In genomic region chr3:27719306-27720003, GRCh38 we compare ENCODE assay signal across 22 cellular contexts. TPM values are rescaled to one million over a fixed set of nuclear protein-coding genes. Genes with fewer than 3 reads are reported as not detected.
DNase-seq lines count a peak whose midpoint lies in the region; ATAC-seq and TF ChIP-seq lines count a peak whose summit lies in the region.
"Had no signal": no experiment of that assay in that cellular context is flagged by ENCODE, and none has a peak within 500 bp of the region (broad histone marks: within the 10 kb centered on the region; RNA-seq: fewer than 3 reads in every experiment).

No MANE protein-coding gene starts in this region.

- H3K4me3 ChIP-seq in HUES6 (ENCODE audit: low read depth, low read length): peak overlapping the region; percentile 82
- H3K4me3 ChIP-seq: SK-N-MC had no signal

- peaks cover 10% of the 10 kb centered on the region; the same call in 1 of the 2 replicates for H3K36me3 ChIP-seq in HUES6 (ENCODE audit: control insufficient read depth, insufficient read depth, low read length)
- H3K36me3 ChIP-seq: BE2C, brain microvascular endothelial cell had no signal

- peaks cover 99% of the 10 kb centered on the region for H3K27me3 ChIP-seq in HUES6 (ENCODE audit: control insufficient read depth, insufficient read depth, low read length)

- no peak for DNase-seq in T-helper 1 cell
- DNase-seq in natural killer cell treated with Interleukin-12 subunit alpha and Interleukin-12 subunit beta and Interleukin-15 and Interleukin-18, amount 100 ng/mL, for 72 hours (ENCODE audit: low spot score): no peak
- no peak for DNase-seq in HUDEP-2 (lab: John Stamatoyannopoulos, UW; ENCODE audit: unreplicated experiment in 76 of 76)
- no peak for DNase-seq in GM19240 (ENCODE audit: insufficient read length, low spot score)
- DNase-seq in KG1 (lab: John Stamatoyannopoulos, UW): no peak
- DNase-seq: 8988T; activated naive CD8-positive, alpha-beta T cell treated with anti-CD3 and anti-CD28 coated beads, Interleukin-2, amount 10 ng/mL, durations not matched to agents 7 days and 5 days; BE2C; brain microvascular endothelial cell; DMS153; foreskin fibroblast; kidney glomerular epithelial cell; NCI-H1105; NCI-H2081 treated with DMSO at 0.1 percent for 48 hours; stimulated activated CD4-positive, alpha-beta T cell treated with anti-CD3 and anti-CD28 coated beads, Interleukin-2, amount 100 ng/mL, for 48 hours had no signal

- no peak for TF ChIP-seq CTCF in brain (conservative IDR thresholded peaks at IDR 0.05)

- H3K9ac ChIP-seq in HUES6 (ENCODE audit: low read length): peak overlapping the region; percentile 15

- H3K4me3 Mint-ChIP-seq in T-helper 1 cell treated with Interleukin-12 subunit alpha and Interleukin-12 subunit beta and Interleukin-4 antibody, amounts not matched to agents 30 μg/mL and 1 μg/mL, for 36 hours: peak overlapping the region; percentile 65
- H3K4me3 Mint-ChIP-seq in brain: peak overlapping the region in 3 of 5 experiments; percentile 64 to 88 (median 88)
- H3K4me3 Mint-ChIP-seq in natural killer cell treated with Interleukin-12 subunit alpha and Interleukin-12 subunit beta and Interleukin-15 and Interleukin-18, amount 100 ng/mL, for 72 hours: peak overlapping the region; percentile 100

- H3K36me3 Mint-ChIP-seq in T-helper 1 cell treated with Interleukin-12 subunit alpha and Interleukin-12 subunit beta and Interleukin-4 antibody, amounts not matched to agents 30 μg/mL and 1 μg/mL, for 36 hours (ENCODE audit: low read depth): peaks cover 31% of the 10 kb centered on the region
- no peaks in the 10 kb centered on the region for H3K36me3 Mint-ChIP-seq in brain
- H3K36me3 Mint-ChIP-seq in natural killer cell treated with Interleukin-12 subunit alpha and Interleukin-12 subunit beta and Interleukin-15 and Interleukin-18, amount 100 ng/mL, for 72 hours: peaks cover 50% of the 10 kb centered on the region
- H3K36me3 Mint-ChIP-seq: activated naive CD8-positive, alpha-beta T cell treated with anti-CD3 and anti-CD28 coated beads, Interleukin-2, amount 10 ng/mL, durations not matched to agents 7 days and 5 days had no signal

- H3K4me1 Mint-ChIP-seq in T-helper 1 cell treated with Interleukin-12 subunit alpha and Interleukin-12 subunit beta and Interleukin-4 antibody, amounts not matched to agents 30 μg/mL and 1 μg/mL, for 36 hours (ENCODE audit: low read depth): peaks cover 42% of the 10 kb centered on the region
- peaks cover 39% of the 10 kb centered on the region for H3K4me1 Mint-ChIP-seq in brain
- peaks cover 49 to 72% of the 10 kb centered on the region in 2 donors for H3K4me1 Mint-ChIP-seq in natural killer cell treated with Interleukin-12 subunit alpha and Interleukin-12 subunit beta and Interleukin-15 and Interleukin-18, amount 100 ng/mL, for 72 hours (ENCODE audit: low read depth in 2 of 2)

- H3K27ac Mint-ChIP-seq in T-helper 1 cell treated with Interleukin-12 subunit alpha and Interleukin-12 subunit beta and Interleukin-4 antibody, amounts not matched to agents 30 μg/mL and 1 μg/mL, for 36 hours: no peak overlapping the region
- H3K27ac Mint-ChIP-seq in brain: peak overlapping the region in 2 of 5 experiments; percentile 13 to 76
- H3K27ac Mint-ChIP-seq in natural killer cell treated with Interleukin-12 subunit alpha and Interleukin-12 subunit beta and Interleukin-15 and Interleukin-18, amount 100 ng/mL, for 72 hours: peak overlapping the region; percentile 98 to 99
- H3K27ac Mint-ChIP-seq: activated naive CD8-positive, alpha-beta T cell treated with anti-CD3 and anti-CD28 coated beads, Interleukin-2, amount 10 ng/mL, durations not matched to agents 7 days and 5 days; nephron; progenitor cell of endocrine pancreas had no signal

- no peaks in the 10 kb centered on the region for H3K9me3 Mint-ChIP-seq in T-helper 1 cell treated with Interleukin-12 subunit alpha and Interleukin-12 subunit beta and Interleukin-4 antibody, amounts not matched to agents 30 μg/mL and 1 μg/mL, for 36 hours
- peaks cover 0 to 11% (median 5%) of the 10 kb centered on the region in 5 experiments for H3K9me3 Mint-ChIP-seq in brain
- no peaks in the 10 kb centered on the region for H3K9me3 Mint-ChIP-seq in natural killer cell treated with Interleukin-12 subunit alpha and Interleukin-12 subunit beta and Interleukin-15 and Interleukin-18, amount 100 ng/mL, for 72 hours
- H3K9me3 Mint-ChIP-seq: activated naive CD8-positive, alpha-beta T cell treated with anti-CD3 and anti-CD28 coated beads, Interleukin-2, amount 10 ng/mL, durations not matched to agents 7 days and 5 days had no signal

- no peak overlapping the region for H3K27ac ChIP-seq in HUES6 (ENCODE audit: low read depth, low read length)
- H3K27ac ChIP-seq: brain microvascular endothelial cell, SK-N-MC had no signal

- H3K4me1 ChIP-seq in HUES6 (ENCODE audit: control insufficient read depth, insufficient read depth, low read length): peaks cover 62% of the 10 kb centered on the region
- H3K4me1 ChIP-seq: BE2C had no signal

- ATAC-seq in natural killer cell treated with Interleukin-12 subunit alpha and Interleukin-12 subunit beta and Interleukin-15 and Interleukin-18, amount 100 ng/mL, for 72 hours: no peak

- H3K27me3 Mint-ChIP-seq in T-helper 1 cell treated with Interleukin-12 subunit alpha and Interleukin-12 subunit beta and Interleukin-4 antibody, amounts not matched to agents 30 μg/mL and 1 μg/mL, for 36 hours (ENCODE audit: low read depth): peaks cover 87% of the 10 kb centered on the region
- H3K27me3 Mint-ChIP-seq in brain: peaks cover 96% of the 10 kb centered on the region
- H3K27me3 Mint-ChIP-seq in natural killer cell treated with Interleukin-12 subunit alpha and Interleukin-12 subunit beta and Interleukin-15 and Interleukin-18, amount 100 ng/mL, for 72 hours: peaks cover 7 to 9% of the 10 kb centered on the region in 2 donors

- H3K9me3 ChIP-seq in HUES6 (ENCODE audit: control insufficient read depth, insufficient read depth, low read depth, low read length): no peaks in the 10 kb centered on the region
- H3K9me3 ChIP-seq: BE2C had no signal

RNA-seq across cellular contexts. Expression of gene EOMES, which starts 2.7 kb away (rescaled TPM):
- not detected for polyA plus RNA-seq in brain (ENCODE audit: insufficient read depth, low read depth, low replicate concordance)
- 100 to 1,000 TPM; 117 to 270 TPM for total RNA-seq in natural killer cell treated with Interleukin-12 subunit alpha and Interleukin-12 subunit beta and Interleukin-15 and Interleukin-18, amount 100 ng/mL, for 72 hours
- total RNA-seq: LHCN-M2, progenitor cell of endocrine pancreas had no signal
